Comparison of ENCODE assay signal across 9 cellular contexts in genomic region chr12:57479376-57480115, GRCh38. TPM values are rescaled to one million over a fixed set of nuclear protein-coding genes. Genes with fewer than 3 reads are reported as not detected.
A peak's percentile ranks its signal among the peaks of the same experiment; 100 is the strongest.
DNase-seq lines count a peak whose midpoint lies in the region; ATAC-seq and TF ChIP-seq lines count a peak whose summit lies in the region.
"Had no signal": no experiment of that assay in that cellular context is flagged by ENCODE, and none has a peak within 500 bp of the region (broad histone marks: within the 10 kb centered on the region; RNA-seq: fewer than 3 reads in every experiment).

TSS of gene ARHGAP9 (minus strand) at chr12:57479866. CDS start at chr12:57479406, 460 bp downstream.

- H4K20me1 ChIP-seq in BLaER1 (no peaks in the 10 kb centered on the region), smooth muscle cell (ENCODE audit: low read depth) (no peaks in the 10 kb centered on the region)

- H3K27me3 Mint-ChIP-seq in glutamatergic neuron (ENCODE audit: unreplicated experiment), result peaks cover 9% of the 10 kb centered on the region

- H3F3A ChIP-seq in smooth muscle cell (ENCODE audit: low read depth), result no peaks in the 10 kb centered on the region

- H3K27me3 ChIP-seq in BLaER1, result peaks cover 6% of the 10 kb centered on the region; the same call in 1 of the 2 replicates
- peaks cover 41% of the 10 kb centered on the region for H3K27me3 ChIP-seq in smooth muscle cell (ENCODE audit: low read depth)

- no peak within 1 kb of the TSS for H3K4me3 Mint-ChIP-seq in glutamatergic neuron (ENCODE audit: unreplicated experiment)

- peak; percentile 58 for DNase-seq in activated CD4-positive, alpha-beta T cell treated with anti-CD3 and anti-CD28 coated beads for 48 hours
- DNase-seq in glutamatergic neuron (no peak), SKM-1 (lab: John Stamatoyannopoulos, UW; ENCODE audit: unreplicated experiment) (no peak), smooth muscle cell (lab: John Stamatoyannopoulos, UW; ENCODE audit: unreplicated experiment) (no peak), RKO (ENCODE audit: low spot score) (no peak)

- TF ChIP-seq CTCF in glutamatergic neuron (IDR thresholded peaks at IDR 0.05; ENCODE audit: partially characterized antibody, unreplicated experiment) (no peak), smooth muscle cell (IDR thresholded peaks at IDR 0.05; ENCODE audit: borderline replicate concordance, insufficient read depth, poor library complexity, severe bottlenecking) (no peak)

- 67% methylated on average over 6 of the region's 6 CpGs for WGBS in urinary bladder
- WGBS in smooth muscle cell (ENCODE audit: low lambda C conversion rate), result 87% methylated on average over 6 of the region's 6 CpGs

- H3K27ac Mint-ChIP-seq in glutamatergic neuron (ENCODE audit: unreplicated experiment), result peak within 1 kb of the TSS; percentile 15

- H3K9ac ChIP-seq in BLaER1 (peak within 1 kb of the TSS; percentile 47), smooth muscle cell (ENCODE audit: low read depth) (no peak within 1 kb of the TSS)

- no peaks in the 10 kb centered on the region for H3K79me2 ChIP-seq in smooth muscle cell (ENCODE audit: low read depth)

- peak; percentile 36 for ATAC-seq in GM21619 (IDR thresholded peaks at IDR 0.05; ENCODE audit: unreplicated experiment)

- H3K4me3 ChIP-seq in BLaER1 (peak within 1 kb of the TSS; percentile 28; the same call in 1 of the 2 replicates), urinary bladder (ENCODE audit: low read depth, low read length) (no peak within 1 kb of the TSS), smooth muscle cell (no peak within 1 kb of the TSS)

- H3K4me1 Mint-ChIP-seq in glutamatergic neuron (ENCODE audit: low read depth, unreplicated experiment), result peaks cover 3% of the 10 kb centered on the region

- H3K4me2 ChIP-seq in BLaER1, result peak within 1 kb of the TSS; percentile 99
- H3K4me2 ChIP-seq in smooth muscle cell, result no peak within 1 kb of the TSS

- H3K9me3 Mint-ChIP-seq in glutamatergic neuron (ENCODE audit: unreplicated experiment), result peaks cover 4% of the 10 kb centered on the region

- no peak within 1 kb of the TSS for H2AFZ ChIP-seq in smooth muscle cell (ENCODE audit: low read depth)

- H3K9me3 ChIP-seq in BLaER1 (no peaks in the 10 kb centered on the region), smooth muscle cell (replicated peaks; ENCODE audit: low read depth) (no peaks in the 10 kb centered on the region)

- peaks cover 63% of the 10 kb centered on the region for H3K4me1 ChIP-seq in BLaER1
- H3K4me1 ChIP-seq in urinary bladder (ENCODE audit: insufficient read depth), result no peaks in the 10 kb centered on the region
- H3K4me1 ChIP-seq in smooth muscle cell (ENCODE audit: low read depth), result peaks cover 13% of the 10 kb centered on the region

- H3K27ac ChIP-seq in BLaER1 (peak within 1 kb of the TSS; percentile 88), urinary bladder (ENCODE audit: low read depth) (peak within 1 kb of the TSS; percentile 12), smooth muscle cell (ENCODE audit: low read depth) (no peak within 1 kb of the TSS)

- H3K36me3 ChIP-seq in BLaER1, result peaks cover 11% of the 10 kb centered on the region
- H3K36me3 ChIP-seq in urinary bladder (ENCODE audit: insufficient read depth), result no peaks in the 10 kb centered on the region
- H3K36me3 ChIP-seq in smooth muscle cell (ENCODE audit: low read depth), result no peaks in the 10 kb centered on the region

- H3K36me3 Mint-ChIP-seq in glutamatergic neuron (ENCODE audit: unreplicated experiment), result peaks cover 13% of the 10 kb centered on the region

RNA-seq across cellular contexts. Expression of gene ARHGAP9, which starts in this region (rescaled TPM):
- 52.0 TPM for total RNA-seq in glutamatergic neuron (ENCODE audit: unreplicated experiment)
- total RNA-seq in urinary bladder, result 2.9 TPM
- 5.2 TPM for polyA plus RNA-seq in urinary bladder
- 1.3 TPM in 1 of 2 replicates, not detected in the other for total RNA-seq in smooth muscle cell
- polyA plus RNA-seq in smooth muscle cell, result not detected in 2 replicates
- total RNA-seq: renal cortical epithelial cell had no signal

Comparison
In these comparisons a context has a peak if more than half of its experiments do, and no peak if none do; other contexts are left out.
1. RNA of gene ARHGAP9 (total RNA-seq): 52.0 TPM in glutamatergic neuron (single experiment); 2.9 TPM in urinary bladder (single experiment) and 1.3 TPM in smooth muscle cell; every median in the first group is over 10 times any median in the second.